ENCODE assay signal across 12 cellular contexts in the genomic region with DNA sequence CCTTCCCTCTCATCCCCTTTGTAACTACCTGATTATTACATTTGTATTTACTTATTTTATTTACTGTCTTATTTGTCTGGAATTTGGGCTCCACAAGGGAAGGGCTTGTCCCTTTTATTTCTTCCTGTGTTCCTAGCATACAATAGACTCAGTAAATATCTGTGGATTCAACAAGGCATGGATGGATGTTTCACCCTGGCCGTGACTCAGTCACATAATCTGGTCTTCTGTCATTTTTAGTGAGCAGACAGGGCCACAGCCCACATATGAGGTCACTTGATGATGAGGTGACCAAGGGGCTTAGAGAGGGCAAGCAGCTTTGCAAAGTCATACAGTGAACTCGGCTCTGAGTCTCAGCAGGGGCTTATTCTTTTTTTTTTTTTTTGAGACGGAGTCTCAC. TPM values are rescaled to one million over a fixed set of nuclear protein-coding genes. Genes with fewer than 3 reads are reported as not detected.
DNase-seq lines count a peak whose midpoint lies in the region; ATAC-seq and TF ChIP-seq lines count a peak whose summit lies in the region.
"Had no signal": no experiment of that assay in that cellular context is flagged by ENCODE, and none has a peak within 500 bp of the region (broad histone marks: within the 10 kb centered on the region; RNA-seq: fewer than 3 reads in every experiment).

No MANE protein-coding gene starts in this region.

- intact Hi-C loops in heart left ventricle (cut with DNase I) (loop anchor here in 1 of 10 donors (10.0 kb wide), 1 partner anchor 47 kb away; a partner anchor contains a TSS), cardiac septum (cut with DNase I) (no loop called here), body of pancreas (cut with DNase I) (no loop called here)

- no peaks in the 10 kb centered on the region for H3K27me3 ChIP-seq in heart left ventricle
- no peaks in the 10 kb centered on the region for H3K27me3 ChIP-seq in body of pancreas
- H3K27me3 ChIP-seq in tibial nerve = no peaks in the 10 kb centered on the region

- no peak for TF ChIP-seq EP300 in tibial nerve (IDR thresholded peaks at IDR 0.05)

- H3K4me1 ChIP-seq in heart left ventricle (peaks cover 0 to 48% (median 21%) of the 10 kb centered on the region in 12 donors), body of pancreas (peaks cover 89% of the 10 kb centered on the region), tibial nerve (peaks cover 0 to 56% (median 27%) of the 10 kb centered on the region in 4 donors)

- ATAC-seq in heart left ventricle (peak in 2 of 4 donors; percentile 11 to 13), body of pancreas (no peak), GM21825 (IDR thresholded peaks at IDR 0.05; ENCODE audit: unreplicated experiment) (no peak)

- WGBS in heart left ventricle, 4 donors = 59 to 77% (median 70%) methylated on average over 3 of the region's 3 CpGs
- 26 to 33% methylated on average over 2 to 3 of the region's 3 CpGs for WGBS in body of pancreas, 2 donors
- 21 to 37% methylated on average over 3 of the region's 3 CpGs for WGBS in tibial nerve, 2 donors

- H3K9me3 ChIP-seq in heart left ventricle = no peaks in the 10 kb centered on the region
- H3K9me3 ChIP-seq in body of pancreas = no peaks in the 10 kb centered on the region
- no peaks in the 10 kb centered on the region for H3K9me3 ChIP-seq in tibial nerve

- DNase-seq in heart left ventricle = no peak
- DNase-seq in cardiac septum (ENCODE audit: low spot score) = no peak
- no peak for DNase-seq in body of pancreas
- DNase-seq in kidney tubule cell (ENCODE audit: low spot score) = peak; percentile 75
- no peak for DNase-seq in tibial nerve (ENCODE audit: low spot score in 2 of 2)
- no peak for DNase-seq in COLO829 (ENCODE audit: low spot score)
- no peak for DNase-seq in medulla oblongata (ENCODE audit: extremely low spot score)
- DNase-seq: activated CD4-positive, alpha-beta T cell treated with anti-CD3 and anti-CD28 coated beads, Interleukin-2, amount 50 U/mL, for 1 hour; activated naive CD8-positive, alpha-beta T cell treated with anti-CD3 and anti-CD28 coated beads, Interleukin-2, amount 50 U/mL, for 24 hours; MM.1S; retina had no signal

- H3K27ac ChIP-seq in heart left ventricle (peak overlapping the region in 10 of 12 donors; percentile 10 to 67 (median 47)), body of pancreas (peak overlapping the region; percentile 50 to 90 (median 84)), tibial nerve (peak overlapping the region; percentile 0 to 94 (median 70))

- H3K36me3 ChIP-seq in heart left ventricle (no peaks in the 10 kb centered on the region), body of pancreas (replicated peaks in 1 of 2; ENCODE audit: insufficient read depth in 1 of 2, low read depth in 2 of 2) (no peaks in the 10 kb centered on the region), tibial nerve (no peaks in the 10 kb centered on the region)

- no peak for TF ChIP-seq CTCF in heart left ventricle (IDR thresholded peaks at IDR 0.05)
- no peak for TF ChIP-seq CTCF in body of pancreas (IDR thresholded peaks at IDR 0.05)
- no peak for TF ChIP-seq CTCF in tibial nerve (IDR thresholded peaks at IDR 0.05)

- no peak overlapping the region for H3K4me3 ChIP-seq in heart left ventricle
- no peak overlapping the region for H3K4me3 ChIP-seq in body of pancreas
- no peak overlapping the region for H3K4me3 ChIP-seq in tibial nerve

- no peak for TF ChIP-seq POLR2A in heart left ventricle (IDR thresholded peaks at IDR 0.05)
- no peak for TF ChIP-seq POLR2A in body of pancreas (IDR thresholded peaks at IDR 0.05)
- TF ChIP-seq POLR2A in tibial nerve (IDR thresholded peaks at IDR 0.05) = no peak

RNA-seq across cellular contexts. Expression of a gene that starts 7.8 kb away (rescaled TPM):
- 100 to 1,000 TPM; 122 to 218 (median 141) TPM for total RNA-seq in heart left ventricle
- 100 to 1,000 TPM in 1 of 2 donors, 10 to 100 TPM in 1; 39.9 to 124 TPM for polyA plus RNA-seq in heart left ventricle
- 130 TPM for total RNA-seq in cardiac septum
- 10 to 100 TPM; 46.8 to 57.9 TPM for total RNA-seq in body of pancreas
- 100 to 1,000 TPM; 113 to 142 (median 126) TPM for total RNA-seq in tibial nerve

RNA-seq across cellular contexts. Expression of a gene that starts 33.1 kb away (rescaled TPM):
- total RNA-seq in heart left ventricle = 10 to 100 TPM in 7 of 9 donors, 1 to 10 TPM in 2; 4.7 to 21.0 (median 18.8) TPM
- 10 to 100 TPM in 1 of 2 donors, 1 to 10 TPM in 1; 8.2 to 11.8 TPM for polyA plus RNA-seq in heart left ventricle
- 21.9 TPM for total RNA-seq in cardiac septum
- 1 to 10 TPM; 1.6 to 5.4 TPM for total RNA-seq in body of pancreas
- total RNA-seq in tibial nerve = 10 to 100 TPM in 1 of 4 donors, 1 to 10 TPM in 2, not detected in 1; 2.1 to 14.7 (median 7.7) TPM

RNA-seq across cellular contexts. Expression of a gene that starts 39.9 kb away (rescaled TPM):
- 10 to 100 TPM; 10.3 to 39.9 (median 21.5) TPM for total RNA-seq in heart left ventricle
- polyA plus RNA-seq in heart left ventricle = 10 to 100 TPM in 1 of 2 donors, 1 to 10 TPM in 1; 3.5 to 13.1 TPM
- 20.1 TPM for total RNA-seq in cardiac septum
- total RNA-seq in body of pancreas = 10 to 100 TPM; 10.9 to 27.7 TPM
- total RNA-seq in tibial nerve = 10 to 100 TPM in 2 of 4 donors, 1 to 10 TPM in 2; 7.0 to 20.8 (median 9.5) TPM

RNA-seq across cellular contexts. Expression of a gene that starts 50.0 kb away (rescaled TPM):
- total RNA-seq in heart left ventricle (10 to 100 TPM; 13.2 to 25.3 (median 16.7) TPM), cardiac septum (26.5 TPM), body of pancreas (10 to 100 TPM; 14.0 to 59.0 TPM), tibial nerve (10 to 100 TPM; 24.6 to 52.9 (median 30.1) TPM)
- polyA plus RNA-seq in heart left ventricle = 10 to 100 TPM; 13.1 to 19.1 TPM

RNA-seq across cellular contexts. Expression of a gene that starts 50.4 kb away (rescaled TPM):
- total RNA-seq in heart left ventricle (100 to 1,000 TPM; 224 to 479 (median 291) TPM), cardiac septum (340 TPM), body of pancreas (100 to 1,000 TPM; 216 to 252 TPM), tibial nerve (100 to 1,000 TPM; 532 to 825 (median 698) TPM)
- 100 to 1,000 TPM; 106 to 406 TPM for polyA plus RNA-seq in heart left ventricle
